ENCODE assay signal across 8 cellular contexts in the genomic region with DNA sequence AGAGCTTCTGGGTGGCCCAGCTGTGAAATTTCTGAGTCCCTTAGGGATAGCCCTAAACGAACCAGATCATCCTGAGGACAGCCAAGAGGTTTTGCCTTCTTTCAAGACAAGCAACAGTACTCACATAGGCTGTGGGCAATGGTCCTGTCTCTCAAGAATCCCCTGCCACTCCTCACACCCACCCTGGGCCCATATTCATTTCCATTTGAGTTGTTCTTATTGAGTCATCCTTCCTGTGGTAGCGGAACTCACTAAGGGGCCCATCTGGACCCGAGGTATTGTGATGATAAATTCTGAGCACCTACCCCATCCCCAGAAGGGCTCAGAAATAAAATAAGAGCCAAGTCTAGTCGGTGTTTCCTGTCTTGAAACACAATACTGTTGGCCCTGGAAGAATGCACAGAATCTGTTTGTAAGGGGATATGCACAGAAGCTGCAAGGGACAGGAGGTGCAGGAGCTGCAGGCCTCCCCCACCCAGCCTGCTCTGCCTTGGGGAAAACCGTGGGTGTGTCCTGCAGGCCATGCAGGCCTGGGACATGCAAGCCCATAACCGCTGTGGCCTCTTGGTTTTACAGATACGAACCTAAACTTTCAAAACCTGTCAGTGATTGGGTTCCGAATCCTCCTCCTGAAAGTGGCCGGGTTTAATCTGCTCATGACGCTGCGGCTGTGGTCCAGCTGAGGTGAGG. TPM values are rescaled to one million over a fixed set of nuclear protein-coding genes. Genes with fewer than 3 reads are reported as not detected.
DNase-seq lines count a peak whose midpoint lies in the region; ATAC-seq and TF ChIP-seq lines count a peak whose summit lies in the region.

No MANE protein-coding gene starts in this region.

- H3K27me3 ChIP-seq in left ventricle myocardium inferior (ENCODE audit: low read depth): no peaks in the 10 kb centered on the region

- no peak for DNase-seq in left ventricle myocardium inferior
- DNase-seq in left ventricle myocardium superior: no peak
- peak; percentile 88 for DNase-seq in activated CD4-positive, alpha-beta memory T cell treated with anti-CD3 and anti-CD28 coated beads for 36 hours
- DNase-seq in iris pigment epithelial cell (ENCODE audit: low read depth): peak; percentile 82
- no peak for DNase-seq in NCI-H226
- no peak for DNase-seq in left lobe of liver (ENCODE audit: low spot score)
- no peak for DNase-seq in GF-D8 (lab: John Stamatoyannopoulos, UW)

- no peak for ATAC-seq in left ventricle myocardium superior
- ATAC-seq in HG03520 (IDR thresholded peaks at IDR 0.05; ENCODE audit: unreplicated experiment): peak; percentile 52
- no peak for ATAC-seq in left lobe of liver

- H3K9me3 ChIP-seq in left ventricle myocardium inferior (replicated peaks): no peaks in the 10 kb centered on the region

- no peaks in the 10 kb centered on the region for H3K9me3 Mint-ChIP-seq in activated CD4-positive, alpha-beta memory T cell treated with anti-CD3 and anti-CD28 coated beads for 36 hours

- H3K27me3 Mint-ChIP-seq in activated CD4-positive, alpha-beta memory T cell treated with anti-CD3 and anti-CD28 coated beads for 36 hours: no peaks in the 10 kb centered on the region

- H3K4me3 Mint-ChIP-seq in activated CD4-positive, alpha-beta memory T cell treated with anti-CD3 and anti-CD28 coated beads for 36 hours: peak overlapping the region; percentile 80

- CTCF ChIA-PET in activated CD4-positive, alpha-beta memory T cell treated with anti-CD3 and anti-CD28 coated beads for 36 hours (lab: Charles Lee): interaction anchor here (1.0 to 3.7 kb wide), 14 partner anchors 8 to 782 kb away, joined by 3 to 36 read pairs (median 5); no protein-coding TSS in a partner anchor

- POLR2A ChIA-PET in activated CD4-positive, alpha-beta memory T cell treated with anti-CD3 and anti-CD28 coated beads for 36 hours (lab: Charles Lee): interaction anchor here (0.6 to 12.9 kb wide), 23 partner anchors 8 to 825 kb away, joined by 3 to 268 read pairs (median 11); a partner anchor contains a TSS

- no peak overlapping the region for H3K4me3 ChIP-seq in left ventricle myocardium inferior

- peak overlapping the region; percentile 47 for H3K27ac ChIP-seq in left ventricle myocardium inferior (replicated peaks)

- no peaks in the 10 kb centered on the region for H3K36me3 ChIP-seq in left ventricle myocardium inferior

- H3K4me1 ChIP-seq in left ventricle myocardium inferior: peaks cover 38% of the 10 kb centered on the region

- intact Hi-C loops in left ventricle myocardium inferior (cut with micrococcal nuclease): loop anchor here (10.0 kb wide), 1 partner anchor 155 kb away; no protein-coding TSS in a partner anchor
- intact Hi-C loops in left ventricle myocardium superior (cut with micrococcal nuclease): loop anchor here (10.0 kb wide), 1 partner anchor 155 kb away; no protein-coding TSS in a partner anchor
- intact Hi-C loops in activated CD4-positive, alpha-beta memory T cell treated with anti-CD3 and anti-CD28 coated beads for 36 hours (cut with micrococcal nuclease): loop anchor here (1.0 to 10.0 kb wide), 4 partner anchors 9 to 1095 kb away; a partner anchor contains a TSS

- peaks cover 94% of the 10 kb centered on the region for H3K4me1 Mint-ChIP-seq in activated CD4-positive, alpha-beta memory T cell treated with anti-CD3 and anti-CD28 coated beads for 36 hours (ENCODE audit: low read depth)

- peaks cover 84% of the 10 kb centered on the region for H3K36me3 Mint-ChIP-seq in activated CD4-positive, alpha-beta memory T cell treated with anti-CD3 and anti-CD28 coated beads for 36 hours

- TF ChIP-seq CTCF in left ventricle myocardium inferior (IDR thresholded peaks at IDR 0.05; ENCODE audit: borderline replicate concordance): no peak

- peak overlapping the region; percentile 99 for H3K27ac Mint-ChIP-seq in activated CD4-positive, alpha-beta memory T cell treated with anti-CD3 and anti-CD28 coated beads for 36 hours

RNA-seq across cellular contexts. Expression of a gene that starts 38.9 kb away (rescaled TPM):
- total RNA-seq in left ventricle myocardium inferior: 118 TPM
- total RNA-seq in left ventricle myocardium superior: 149 TPM
- total RNA-seq in activated CD4-positive, alpha-beta memory T cell treated with anti-CD3 and anti-CD28 coated beads for 36 hours: 100 to 1,000 TPM; 292 to 305 TPM
- total RNA-seq in left lobe of liver: 133 TPM

RNA-seq across cellular contexts. Expression of a gene that starts 48.0 kb away (rescaled TPM):
- total RNA-seq in left ventricle myocardium inferior (23.2 TPM), left ventricle myocardium superior (24.5 TPM), left lobe of liver (20.0 TPM)
- 10 to 100 TPM; 10.0 to 13.6 TPM for total RNA-seq in activated CD4-positive, alpha-beta memory T cell treated with anti-CD3 and anti-CD28 coated beads for 36 hours

Comparison
In these comparisons a context has a peak if more than half of its experiments do, and no peak if none do; other contexts are left out.
1. DNase-seq: peak in activated CD4-positive, alpha-beta memory T cell treated with anti-CD3 and anti-CD28 coated beads for 36 hours (single experiment) and iris pigment epithelial cell (single experiment); none in left ventricle myocardium inferior (single experiment), left ventricle myocardium superior (single experiment), NCI-H226 (single experiment), left lobe of liver (single experiment) and GF-D8 (single experiment).